ENCODE assay signal across 10 cellular contexts in the genomic region with DNA sequence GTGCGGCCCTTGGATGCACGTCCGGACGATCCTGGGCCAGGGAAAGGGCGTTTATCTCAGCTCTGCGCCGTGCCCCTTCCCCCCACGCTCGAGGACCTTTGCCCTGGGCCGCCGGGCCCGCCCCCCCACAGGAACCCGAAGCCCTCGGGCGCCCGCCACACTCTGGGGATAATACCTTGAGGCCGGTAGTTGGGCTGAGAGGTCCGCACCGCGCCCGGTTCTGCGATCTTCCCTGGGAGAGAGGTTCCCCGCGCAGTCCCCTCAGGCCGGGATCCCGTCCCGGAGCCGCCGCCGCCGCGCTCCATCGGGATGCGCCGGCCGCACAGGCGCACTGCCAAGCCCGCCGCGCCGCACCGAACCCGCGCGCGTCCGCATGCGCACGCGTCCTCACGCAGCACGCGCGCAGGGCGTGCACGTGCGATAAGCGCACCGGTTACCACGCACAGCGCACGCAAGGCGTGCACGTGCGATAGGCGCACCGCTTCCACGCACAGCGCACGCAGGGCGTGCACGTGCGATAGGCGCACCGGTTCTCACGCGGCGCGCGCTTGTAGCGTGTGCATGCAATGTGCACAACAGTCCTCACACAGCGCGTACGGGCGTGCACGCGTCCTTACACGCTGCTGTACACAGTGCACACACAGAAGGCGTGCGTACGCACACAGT. TPM values are rescaled to one million over a fixed set of nuclear protein-coding genes. Genes with fewer than 3 reads are reported as not detected.
DNase-seq lines count a peak whose midpoint lies in the region; ATAC-seq and TF ChIP-seq lines count a peak whose summit lies in the region.
"Had no signal": no experiment of that assay in that cellular context is flagged by ENCODE, and none has a peak within 500 bp of the region (broad histone marks: within the 10 kb centered on the region; RNA-seq: fewer than 3 reads in every experiment).

A gene (minus strand): TSS at position 333 of the 666 bp plus-strand sequence. CDS start 28 bp downstream, at position 305.

- POLR2A ChIA-PET in activated CD8-positive, alpha-beta T cell treated with anti-CD3 and anti-CD28 coated beads for 36 hours (lab: Charles Lee) = no interaction called here

- DNase-seq in GM23248 (peak; percentile 37), right cardiac atrium (peak in 1 of 3 donors; percentile 55), sigmoid colon (no peak), RPMI8226 (no peak), tibial artery (no peak), WERI-Rb-1 (no peak)
- no peak for DNase-seq in activated CD8-positive, alpha-beta T cell treated with anti-CD3 and anti-CD28 coated beads for 36 hours
- DNase-seq: KG1 had no signal

- H3K36me3 ChIP-seq in GM23248 (ENCODE audit: low read depth) (no peaks in the 10 kb centered on the region), sigmoid colon (no peaks in the 10 kb centered on the region), tibial artery (no peaks in the 10 kb centered on the region), WERI-Rb-1 (no peaks in the 10 kb centered on the region)
- H3K36me3 ChIP-seq: prostate gland had no signal

- no peak for TF ChIP-seq POLR2A in sigmoid colon (IDR thresholded peaks at IDR 0.05)

- no peaks in the 10 kb centered on the region for H3K9me2 ChIP-seq in GM23248 (ENCODE audit: insufficient read depth)

- no peak within 1 kb of the TSS; the same call in 1 of the 2 replicates for H2AFZ ChIP-seq in GM23248

- H3K4me1 ChIP-seq in GM23248 (ENCODE audit: insufficient read depth) (no peaks in the 10 kb centered on the region), right cardiac atrium (ENCODE audit: control insufficient read depth, insufficient read depth, low read length) (peaks cover 5% of the 10 kb centered on the region), sigmoid colon (peaks cover 0 to 13% (median 10%) of the 10 kb centered on the region in 4 donors), tibial artery (peaks cover 0 to 14% (median 6%) of the 10 kb centered on the region in 4 donors)
- H3K4me1 ChIP-seq: prostate gland had no signal

- no peak within 1 kb of the TSS for H3K27ac ChIP-seq in GM23248
- no peak within 1 kb of the TSS for H3K27ac ChIP-seq in right cardiac atrium (ENCODE audit: low read length)
- H3K27ac ChIP-seq in sigmoid colon = no peak within 1 kb of the TSS
- H3K27ac ChIP-seq in tibial artery = no peak within 1 kb of the TSS
- H3K27ac ChIP-seq in WERI-Rb-1 = no peak within 1 kb of the TSS
- H3K27ac ChIP-seq: prostate gland had no signal

- ATAC-seq in activated CD8-positive, alpha-beta T cell treated with anti-CD3 and anti-CD28 coated beads for 36 hours = peak; percentile 20
- peak in 1 of 2 donors; percentile 48 for ATAC-seq in right cardiac atrium
- ATAC-seq in HG02763 (IDR thresholded peaks at IDR 0.05; ENCODE audit: unreplicated experiment) = no peak

- H3K36me3 Mint-ChIP-seq in activated CD8-positive, alpha-beta T cell treated with anti-CD3 and anti-CD28 coated beads for 36 hours (ENCODE audit: low read depth) = no peaks in the 10 kb centered on the region

- no peak for TF ChIP-seq EP300 in sigmoid colon (IDR thresholded peaks at IDR 0.05)

- H3K27me3 ChIP-seq in GM23248 (replicated peaks; ENCODE audit: insufficient read depth) (no peaks in the 10 kb centered on the region), right cardiac atrium (ENCODE audit: control insufficient read depth, insufficient read depth) (no peaks in the 10 kb centered on the region), sigmoid colon (peaks cover 4 to 21% (median 16%) of the 10 kb centered on the region in 3 donors), tibial artery (peaks cover 0 to 17% of the 10 kb centered on the region in 2 donors), WERI-Rb-1 (ENCODE audit: insufficient read depth, low read depth, severe bottlenecking) (no peaks in the 10 kb centered on the region)

- no peak for TF ChIP-seq CTCF in activated CD8-positive, alpha-beta T cell treated with anti-CD3 and anti-CD28 coated beads for 36 hours (IDR thresholded peaks at IDR 0.05)
- TF ChIP-seq CTCF in sigmoid colon (IDR thresholded peaks at IDR 0.05) = no peak
- no peak for TF ChIP-seq CTCF in tibial artery (IDR thresholded peaks at IDR 0.05)
- no peak for TF ChIP-seq CTCF in WERI-Rb-1 (IDR thresholded peaks at IDR 0.05; ENCODE audit: low read depth, low read length)

- no peaks in the 10 kb centered on the region for H3K79me2 ChIP-seq in GM23248 (ENCODE audit: insufficient read depth)

- no peaks in the 10 kb centered on the region for H3K9me3 Mint-ChIP-seq in activated CD8-positive, alpha-beta T cell treated with anti-CD3 and anti-CD28 coated beads for 36 hours

- H3K4me2 ChIP-seq in GM23248 (ENCODE audit: unreplicated experiment) = peak within 1 kb of the TSS; percentile 48

- no peaks in the 10 kb centered on the region for H3F3A ChIP-seq in GM23248 (ENCODE audit: insufficient read depth)

- H3K4me3 ChIP-seq in GM23248 (peak within 1 kb of the TSS; percentile 43), right cardiac atrium (ENCODE audit: low read length) (peak within 1 kb of the TSS; percentile 47), sigmoid colon (peak within 1 kb of the TSS in 3 of 4 donors; percentile 21 to 40 (median 38)), tibial artery (peak within 1 kb of the TSS in 1 of 2 donors; percentile 29), WERI-Rb-1 (ENCODE audit: low read depth, low read length) (no peak within 1 kb of the TSS)
- H3K4me3 ChIP-seq: prostate gland had no signal

- no peaks in the 10 kb centered on the region for H4K20me1 ChIP-seq in GM23248 (ENCODE audit: insufficient read depth)

- H3K4me1 Mint-ChIP-seq in activated CD8-positive, alpha-beta T cell treated with anti-CD3 and anti-CD28 coated beads for 36 hours (ENCODE audit: low read depth) = peaks cover 2% of the 10 kb centered on the region

- CTCF ChIA-PET in activated CD8-positive, alpha-beta T cell treated with anti-CD3 and anti-CD28 coated beads for 36 hours (lab: Charles Lee) = no interaction called here

- intact Hi-C loops in activated CD8-positive, alpha-beta T cell treated with anti-CD3 and anti-CD28 coated beads for 36 hours (cut with micrococcal nuclease) = no loop called here
- intact Hi-C loops in right cardiac atrium (cut with DNase I) = loop anchor here in 1 of 4 donors (10.0 kb wide), 1 partner anchor 212 kb away; no protein-coding TSS in a partner anchor
- intact Hi-C loops in sigmoid colon (cut with DNase I) = no loop called here
- intact Hi-C loops in tibial artery (cut with DNase I; ENCODE audit: low total_unique reads) = loop anchor here (10.0 kb wide), 1 partner anchor 182 kb away; no protein-coding TSS in a partner anchor

- no peak within 1 kb of the TSS for H3K9ac ChIP-seq in GM23248

- WGBS in GM23248 (ENCODE audit: low coverage in 1 of 2, low lambda C conversion rate in 2 of 2, missing lambda C conversion rate in 2 of 2), 2 experiments = 19 to 28% methylated on average over 12 to 20 of the region's 91 CpGs
- WGBS in right cardiac atrium = 14% methylated on average over 87 of the region's 91 CpGs
- WGBS in sigmoid colon, 2 donors = 18 to 21% methylated on average over 91 of the region's 91 CpGs

- in situ Hi-C loops in GM23248 (cut with MboI) = no loop called here

- H3K27me3 Mint-ChIP-seq in activated CD8-positive, alpha-beta T cell treated with anti-CD3 and anti-CD28 coated beads for 36 hours = peaks cover 13% of the 10 kb centered on the region

- H3K9me3 ChIP-seq in GM23248 (ENCODE audit: low read depth) = no peaks in the 10 kb centered on the region
- H3K9me3 ChIP-seq in right cardiac atrium (ENCODE audit: control insufficient read depth, low read length) = no peaks in the 10 kb centered on the region
- H3K9me3 ChIP-seq in sigmoid colon = no peaks in the 10 kb centered on the region
- H3K9me3 ChIP-seq in tibial artery = no peaks in the 10 kb centered on the region
- no peaks in the 10 kb centered on the region for H3K9me3 ChIP-seq in WERI-Rb-1 (ENCODE audit: severe bottlenecking)
- H3K9me3 ChIP-seq: prostate gland had no signal

- H3K27ac Mint-ChIP-seq in activated CD8-positive, alpha-beta T cell treated with anti-CD3 and anti-CD28 coated beads for 36 hours = no peak within 1 kb of the TSS

- H3K4me3 Mint-ChIP-seq in activated CD8-positive, alpha-beta T cell treated with anti-CD3 and anti-CD28 coated beads for 36 hours = peak within 1 kb of the TSS; percentile 48

RNA-seq across cellular contexts. Expression of the gene that starts here (rescaled TPM):
- total RNA-seq in GM23248 (2014; rRNA removed; shearing (Covaris generic)) = 0.25 and 0.32 TPM in 2 replicates
- polyA plus RNA-seq in GM23248 (2016; fragmentation: Nextera tagmentation; extraction: Ambion mirVana) = 0.11 and 0.16 TPM in 2 replicates
- under 1 TPM; 0.20 to 0.63 TPM for total RNA-seq in activated CD8-positive, alpha-beta T cell treated with anti-CD3 and anti-CD28 coated beads for 36 hours
- 1 to 10 TPM in 1 of 4 donors, under 1 TPM in 3; 0.29 to 1.0 (median 0.66) TPM for total RNA-seq in right cardiac atrium
- 0.68 TPM for polyA plus RNA-seq in right cardiac atrium
- total RNA-seq in sigmoid colon = 1 to 10 TPM in 2 of 4 donors, under 1 TPM in 2; 0.66 to 1.4 (median 0.89) TPM
- 1 to 10 TPM; 1.8 to 2.5 (median 2.1) TPM for polyA plus RNA-seq in sigmoid colon

Comparison
In these comparisons a context has a peak if more than half of its experiments do, and no peak if none do; other contexts are left out.
1. Peak in DNase-seq, H3K4me3 ChIP-seq and H3K4me2 ChIP-seq in GM23248; RNA of the gene not detected or under 1 TPM.
2. Peak in ATAC-seq in activated CD8-positive, alpha-beta T cell treated with anti-CD3 and anti-CD28 coated beads for 36 hours; RNA of the gene not detected or under 1 TPM.